ENCODE assay signal across 16 cellular contexts in the genomic region with DNA sequence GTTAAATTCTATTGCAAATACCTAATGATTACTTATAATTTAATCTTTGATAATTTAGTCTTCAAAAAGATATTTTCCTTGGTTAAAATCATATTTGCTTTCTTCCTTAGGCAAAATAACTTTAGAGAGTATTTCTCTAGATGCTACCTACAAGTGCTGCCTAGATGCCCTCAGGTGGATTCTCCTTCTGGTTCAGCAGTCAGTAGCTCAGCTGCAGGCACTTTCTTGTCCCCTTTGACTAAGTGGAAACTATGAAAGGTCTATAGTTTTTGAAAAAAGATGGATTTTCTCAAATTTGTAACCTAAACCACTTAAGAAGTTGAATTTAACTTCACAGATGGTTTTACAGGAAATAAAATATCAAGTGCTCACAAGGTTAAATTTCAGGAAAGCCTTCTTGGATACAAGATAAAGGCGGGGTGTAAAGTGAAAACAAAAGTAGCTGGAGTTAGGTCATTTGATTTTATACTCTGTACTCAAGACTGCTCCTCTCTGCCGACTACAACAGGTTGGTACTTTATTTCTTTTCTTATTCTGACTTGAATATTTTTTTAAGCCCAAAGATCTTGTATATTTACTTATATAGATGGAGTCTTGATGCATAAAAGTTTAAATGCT. TPM values are rescaled to one million over a fixed set of nuclear protein-coding genes. Genes with fewer than 3 reads are reported as not detected.
DNase-seq lines count a peak whose midpoint lies in the region; ATAC-seq and TF ChIP-seq lines count a peak whose summit lies in the region.
"Had no signal": no experiment of that assay in that cellular context is flagged by ENCODE, and none has a peak within 500 bp of the region (broad histone marks: within the 10 kb centered on the region; RNA-seq: fewer than 3 reads in every experiment).

A gene (plus strand): TSS at position 455 of the 618 bp plus-strand sequence. CDS start 3,128 bp downstream, outside the sequence.

- ATAC-seq in GM19463 (IDR thresholded peaks at IDR 0.05; ENCODE audit: unreplicated experiment) (peak; percentile 47), left ventricle myocardium superior (peak; percentile 61)
- ATAC-seq in activated naive CD8-positive, alpha-beta T cell treated with anti-CD3 and anti-CD28 coated beads, Interleukin-2, amount 10 ng/mL, durations not matched to agents 7 days and 5 days (ENCODE audit: low read depth): no peak
- ATAC-seq in stimulated activated naive B cell treated with anti-CD40 and anti-IgM and Interleukin-4, amounts not matched to agents 10 μg/mL and 1 μg/mL and 100 μg/mL, for 72 hours (replicated peaks): no peak
- ATAC-seq: effector memory CD8-positive, alpha-beta T cell; HCT116 had no signal

- no CpG with 5 or more reads among the region's 2 CpGs for WGBS in neuronal stem cell (ENCODE audit: extremely low coverage in 2 of 2, insufficient read length in 2 of 2, insufficient replicate concordance in 1 of 2), 2 donors

- no peak within 1 kb of the TSS for H3K4ac ChIP-seq in neuronal stem cell (ENCODE audit: low read length)

- no peak within 1 kb of the TSS for H2BK5ac ChIP-seq in neuronal stem cell (ENCODE audit: low read length)

- H3K9me3 ChIP-seq in neuronal stem cell (replicated peaks in 1 of 2; ENCODE audit: control insufficient read depth in 2 of 2, insufficient read depth in 1 of 2, low read depth in 1 of 2, low read length in 2 of 2): peaks cover 0 to 3% of the 10 kb centered on the region in 2 donors
- no peaks in the 10 kb centered on the region for H3K9me3 ChIP-seq in neural progenitor cell (ENCODE audit: low read depth)
- H3K9me3 ChIP-seq: SK-N-SH had no signal

- DNase-seq in activated naive CD8-positive, alpha-beta T cell treated with anti-CD3 and anti-CD28 coated beads, Interleukin-2, amount 10 ng/mL, durations not matched to agents 7 days and 5 days: no peak
- DNase-seq in left ventricle myocardium superior: no peak
- no peak for DNase-seq in stimulated activated naive B cell treated with anti-CD40 and anti-IgM and Interleukin-4, amounts not matched to agents 10 μg/mL and 1 μg/mL and 100 μg/mL, for 72 hours
- no peak for DNase-seq in neuronal stem cell (ENCODE audit: low spot score)
- no peak for DNase-seq in neural progenitor cell (ENCODE audit: low spot score)
- DNase-seq in endothelial cell (ENCODE audit: low spot score): no peak
- DNase-seq in DMS53 treated with DMSO at 0.1 percent for 48 hours (lab: John Stamatoyannopoulos, UW; ENCODE audit: unreplicated experiment): no peak
- DNase-seq: activated B cell treated with CpG ODN at 0.5 μM for 24 hours; effector memory CD8-positive, alpha-beta T cell; NCI-H1417; NCI-H774; SK-N-SH; stimulated activated CD4-positive, alpha-beta T cell treated with anti-CD3 and anti-CD28 coated beads, Interleukin-4, amount 100 ng/mL, for 4 hours had no signal

- H3K36me3 ChIP-seq in neuronal stem cell (replicated peaks in 1 of 2; ENCODE audit: control insufficient read depth in 2 of 2, insufficient read depth in 2 of 2, low read length in 2 of 2) (peaks cover 5 to 17% of the 10 kb centered on the region in 2 donors), neural progenitor cell (no peaks in the 10 kb centered on the region)

- no peak within 1 kb of the TSS for H3K27ac Mint-ChIP-seq in activated naive CD8-positive, alpha-beta T cell treated with anti-CD3 and anti-CD28 coated beads, Interleukin-2, amount 10 ng/mL, durations not matched to agents 7 days and 5 days
- peak within 1 kb of the TSS; percentile 56 for H3K27ac Mint-ChIP-seq in stimulated activated naive B cell treated with anti-CD40 and anti-IgM and Interleukin-4, amounts not matched to agents 10 μg/mL and 1 μg/mL and 100 μg/mL, for 72 hours
- no peak within 1 kb of the TSS for H3K27ac Mint-ChIP-seq in neural progenitor cell
- H3K27ac Mint-ChIP-seq in endothelial cell (ENCODE audit: unreplicated experiment): no peak within 1 kb of the TSS
- H3K27ac Mint-ChIP-seq: activated B cell treated with CpG ODN at 0.5 μM for 24 hours; effector memory CD8-positive, alpha-beta T cell; mesothelial cell of epicardium had no signal

- H2AFZ ChIP-seq in neuronal stem cell (ENCODE audit: low read length): no peak within 1 kb of the TSS
- no peak within 1 kb of the TSS for H2AFZ ChIP-seq in neural progenitor cell (replicated peaks)

- no peak within 1 kb of the TSS for H2BK120ac ChIP-seq in neuronal stem cell (ENCODE audit: low read depth, low read length)

- TF ChIP-seq CTCF in neural progenitor cell (IDR thresholded peaks at IDR 0.05) (no peak), endothelial cell (IDR thresholded peaks at IDR 0.05; ENCODE audit: unreplicated experiment) (no peak)

- POLR2A ChIA-PET in activated naive CD8-positive, alpha-beta T cell treated with anti-CD3 and anti-CD28 coated beads, Interleukin-2, amount 10 ng/mL, durations not matched to agents 7 days and 5 days (lab: Charles Lee): no interaction called here

- no peak within 1 kb of the TSS for H2AK5ac ChIP-seq in neuronal stem cell (ENCODE audit: low read depth, low read length)

- peaks cover 22% of the 10 kb centered on the region for H3K36me3 Mint-ChIP-seq in activated naive CD8-positive, alpha-beta T cell treated with anti-CD3 and anti-CD28 coated beads, Interleukin-2, amount 10 ng/mL, durations not matched to agents 7 days and 5 days
- peaks cover 29 to 38% of the 10 kb centered on the region in 2 donors for H3K36me3 Mint-ChIP-seq in stimulated activated naive B cell treated with anti-CD40 and anti-IgM and Interleukin-4, amounts not matched to agents 10 μg/mL and 1 μg/mL and 100 μg/mL, for 72 hours
- H3K36me3 Mint-ChIP-seq in neural progenitor cell (peaks cover 4% of the 10 kb centered on the region), endothelial cell (ENCODE audit: low read depth, unreplicated experiment) (peaks cover 5% of the 10 kb centered on the region)

- H3K18ac ChIP-seq in neuronal stem cell (ENCODE audit: low read length): no peak within 1 kb of the TSS

- H2BK12ac ChIP-seq in neuronal stem cell (ENCODE audit: low read length): no peak within 1 kb of the TSS

- H3K23ac ChIP-seq in neuronal stem cell (ENCODE audit: low read depth, low read length, poor library complexity): no peak within 1 kb of the TSS

- no peaks in the 10 kb centered on the region for H4K20me1 ChIP-seq in neural progenitor cell (ENCODE audit: low read depth)

- H3K9me3 Mint-ChIP-seq in activated naive CD8-positive, alpha-beta T cell treated with anti-CD3 and anti-CD28 coated beads, Interleukin-2, amount 10 ng/mL, durations not matched to agents 7 days and 5 days: peaks cover 1% of the 10 kb centered on the region
- H3K9me3 Mint-ChIP-seq in stimulated activated naive B cell treated with anti-CD40 and anti-IgM and Interleukin-4, amounts not matched to agents 10 μg/mL and 1 μg/mL and 100 μg/mL, for 72 hours: peaks cover 0 to 2% of the 10 kb centered on the region in 2 donors
- H3K9me3 Mint-ChIP-seq in neural progenitor cell: no peaks in the 10 kb centered on the region
- H3K9me3 Mint-ChIP-seq in endothelial cell (ENCODE audit: unreplicated experiment): no peaks in the 10 kb centered on the region
- H3K9me3 Mint-ChIP-seq: effector memory CD8-positive, alpha-beta T cell; mesothelial cell of epicardium had no signal

- H3K27ac ChIP-seq in neuronal stem cell (replicated peaks; ENCODE audit: low read length) (no peak within 1 kb of the TSS), neural progenitor cell (no peak within 1 kb of the TSS)

- no peaks in the 10 kb centered on the region for H3K27me3 ChIP-seq in neuronal stem cell (ENCODE audit: control insufficient read depth in 3 of 3, insufficient read depth in 3 of 3, low read depth in 1 of 3, low read length in 3 of 3)
- H3K27me3 ChIP-seq in neural progenitor cell: no peaks in the 10 kb centered on the region

- H3K4me2 ChIP-seq in neuronal stem cell (ENCODE audit: insufficient read depth, low read length, poor library complexity, severe bottlenecking) (no peak within 1 kb of the TSS), neural progenitor cell (no peak within 1 kb of the TSS)
- H3K4me2 ChIP-seq: SK-N-SH had no signal

- no peak within 1 kb of the TSS for H3K14ac ChIP-seq in neuronal stem cell (ENCODE audit: low read length)

- no peak within 1 kb of the TSS for H4K91ac ChIP-seq in neuronal stem cell (ENCODE audit: low read depth, low read length, poor library complexity)

- no peak within 1 kb of the TSS for H3K9ac ChIP-seq in neuronal stem cell (ENCODE audit: low read depth, low read length, poor library complexity)
- H3K9ac ChIP-seq in neural progenitor cell: no peak within 1 kb of the TSS
- H3K9ac ChIP-seq: SK-N-SH had no signal

- H3K79me1 ChIP-seq in neuronal stem cell (ENCODE audit: low read depth, low read length): no peaks in the 10 kb centered on the region

- H3K4me3 Mint-ChIP-seq in activated naive CD8-positive, alpha-beta T cell treated with anti-CD3 and anti-CD28 coated beads, Interleukin-2, amount 10 ng/mL, durations not matched to agents 7 days and 5 days: peak within 1 kb of the TSS; percentile 12
- no peak within 1 kb of the TSS for H3K4me3 Mint-ChIP-seq in stimulated activated naive B cell treated with anti-CD40 and anti-IgM and Interleukin-4, amounts not matched to agents 10 μg/mL and 1 μg/mL and 100 μg/mL, for 72 hours
- no peak within 1 kb of the TSS for H3K4me3 Mint-ChIP-seq in neural progenitor cell
- no peak within 1 kb of the TSS for H3K4me3 Mint-ChIP-seq in endothelial cell (ENCODE audit: unreplicated experiment)
- H3K4me3 Mint-ChIP-seq: activated B cell treated with CpG ODN at 0.5 μM for 24 hours; effector memory CD8-positive, alpha-beta T cell; mesothelial cell of epicardium had no signal

- no peaks in the 10 kb centered on the region for H3K79me2 ChIP-seq in neural progenitor cell (ENCODE audit: low read depth)

- H4K8ac ChIP-seq in neuronal stem cell (ENCODE audit: low read depth, low read length): no peak within 1 kb of the TSS

- H3K27me3 Mint-ChIP-seq in activated naive CD8-positive, alpha-beta T cell treated with anti-CD3 and anti-CD28 coated beads, Interleukin-2, amount 10 ng/mL, durations not matched to agents 7 days and 5 days: no peaks in the 10 kb centered on the region
- no peaks in the 10 kb centered on the region for H3K27me3 Mint-ChIP-seq in stimulated activated naive B cell treated with anti-CD40 and anti-IgM and Interleukin-4, amounts not matched to agents 10 μg/mL and 1 μg/mL and 100 μg/mL, for 72 hours
- H3K27me3 Mint-ChIP-seq in neural progenitor cell (ENCODE audit: insufficient read depth, low read depth) (no peaks in the 10 kb centered on the region), endothelial cell (ENCODE audit: unreplicated experiment) (no peaks in the 10 kb centered on the region)
- H3K27me3 Mint-ChIP-seq: activated B cell treated with CpG ODN at 0.5 μM for 24 hours; effector memory CD8-positive, alpha-beta T cell had no signal

- H3K4me1 ChIP-seq in neuronal stem cell (ENCODE audit: control insufficient read depth in 2 of 2, insufficient read depth in 1 of 2, low read depth in 1 of 2, low read length in 2 of 2) (peaks cover 4% of the 10 kb centered on the region in 2 donors), neural progenitor cell (peaks cover 9% of the 10 kb centered on the region)

- H3F3A ChIP-seq in neural progenitor cell (ENCODE audit: low read depth): peaks cover 16% of the 10 kb centered on the region

- H3K4me3 ChIP-seq in neuronal stem cell (ENCODE audit: low read length in 2 of 2) (no peak within 1 kb of the TSS), neural progenitor cell (no peak within 1 kb of the TSS)

- peaks cover 6% of the 10 kb centered on the region for H3K4me1 Mint-ChIP-seq in activated naive CD8-positive, alpha-beta T cell treated with anti-CD3 and anti-CD28 coated beads, Interleukin-2, amount 10 ng/mL, durations not matched to agents 7 days and 5 days
- peaks cover 5 to 13% of the 10 kb centered on the region in 2 donors for H3K4me1 Mint-ChIP-seq in stimulated activated naive B cell treated with anti-CD40 and anti-IgM and Interleukin-4, amounts not matched to agents 10 μg/mL and 1 μg/mL and 100 μg/mL, for 72 hours
- H3K4me1 Mint-ChIP-seq in neural progenitor cell: no peaks in the 10 kb centered on the region
- H3K4me1 Mint-ChIP-seq in endothelial cell (ENCODE audit: unreplicated experiment): peaks cover 5% of the 10 kb centered on the region

- intact Hi-C loops in left ventricle myocardium superior (cut with micrococcal nuclease): no loop called here

- H2BK15ac ChIP-seq in neuronal stem cell (ENCODE audit: low read length): no peak within 1 kb of the TSS

RNA-seq across cellular contexts. Expression of the gene that starts here (rescaled TPM):
- total RNA-seq in activated naive CD8-positive, alpha-beta T cell treated with anti-CD3 and anti-CD28 coated beads, Interleukin-2, amount 10 ng/mL, durations not matched to agents 7 days and 5 days: not detected
- total RNA-seq in left ventricle myocardium superior (1.4 TPM), neural progenitor cell (ENCODE audit: low replicate concordance) (not detected in 2 replicates), endothelial cell (ENCODE audit: unreplicated experiment) (not detected)
- polyA plus RNA-seq in neuronal stem cell (2013, experiment 1 of 2): not detected
- polyA plus RNA-seq in neuronal stem cell (2013, experiment 2 of 2): not detected

Comparison
In these comparisons a context has a peak if more than half of its experiments do, and no peak if none do; other contexts are left out.
1. ATAC-seq: peak in GM19463 (single experiment) and left ventricle myocardium superior (single experiment); none in activated naive CD8-positive, alpha-beta T cell treated with anti-CD3 and anti-CD28 coated beads, Interleukin-2, amount 10 ng/mL, durations not matched to agents 7 days and 5 days (single experiment) and stimulated activated naive B cell treated with anti-CD40 and anti-IgM and Interleukin-4, amounts not matched to agents 10 μg/mL and 1 μg/mL and 100 μg/mL, for 72 hours (0 of 2).